ENCODE assay signal across 2 cellular contexts in genomic region chr15:35181538-35181937, GRCh38.
TF ChIP-seq lines count a peak whose summit lies in the region.

No MANE protein-coding gene starts in this region.

TF ChIP-seq in HCT116, 20 proteins besides CTCF, POLR2A, EP300 and RAD21 (continued from another document):
- TF ChIP-seq SIN3A (IDR thresholded peaks at IDR 0.05; ENCODE audit: low read depth) (no peak), REST (IDR thresholded peaks at IDR 0.05; ENCODE audit: low read depth) (no peak), FOSL1 (IDR thresholded peaks at IDR 0.05; ENCODE audit: low read depth) (no peak), EZH2 (IDR thresholded peaks at IDR 0.05) (no peak), ZNF274 (IDR thresholded peaks at IDR 0.05; ENCODE audit: low read depth, low read length) (no peak), JUND (IDR thresholded peaks at IDR 0.05) (no peak), TCF7L2 (IDR thresholded peaks at IDR 0.05; ENCODE audit: borderline replicate concordance, extremely low read depth, insufficient read depth, insufficient read length) (no peak), YY1 (IDR thresholded peaks at IDR 0.05; ENCODE audit: extremely low read depth, insufficient replicate concordance, low read depth, low read length) (no peak), SRF (IDR thresholded peaks at IDR 0.05; ENCODE audit: low read depth) (no peak), ZFX (IDR thresholded peaks at IDR 0.05) (no peak), EGR1 (IDR thresholded peaks at IDR 0.05; ENCODE audit: low read depth) (no peak), POLR2AphosphoS5 (IDR thresholded peaks at IDR 0.05; ENCODE audit: low read depth, low read length) (no peak), MAX (IDR thresholded peaks at IDR 0.05) (no peak), EZH2phosphoT487 (IDR thresholded peaks at IDR 0.05; ENCODE audit: borderline replicate concordance) (no peak)

TF ChIP-seq in WTC11, 78 proteins besides CTCF, POLR2A, EP300 and RAD21 (continued from another document):
- TF ChIP-seq ZNF281 (CRISPR knock-in tag; IDR thresholded peaks at IDR 0.05) (no peak), SOX15 (CRISPR knock-in tag; IDR thresholded peaks at IDR 0.05) (no peak), CBFB (CRISPR knock-in tag; IDR thresholded peaks at IDR 0.05; ENCODE audit: low read depth) (no peak), RELA (CRISPR knock-in tag; IDR thresholded peaks at IDR 0.05; ENCODE audit: borderline replicate concordance) (no peak), JUN (CRISPR knock-in tag; IDR thresholded peaks at IDR 0.05) (no peak), FOXJ3 (CRISPR knock-in tag; IDR thresholded peaks at IDR 0.05; ENCODE audit: borderline replicate concordance) (no peak), TP53 (CRISPR knock-in tag; IDR thresholded peaks at IDR 0.05) (no peak), ZBTB21 (CRISPR knock-in tag; IDR thresholded peaks at IDR 0.05; ENCODE audit: borderline replicate concordance) (no peak), NR3C1 (CRISPR knock-in tag; conservative IDR thresholded peaks at IDR 0.05; ENCODE audit: low read depth) (no peak), ELF4 (CRISPR knock-in tag; IDR thresholded peaks at IDR 0.05; ENCODE audit: low read depth) (no peak), ZSCAN18 (CRISPR knock-in tag; IDR thresholded peaks at IDR 0.05) (no peak), FOXK1 (CRISPR knock-in tag; IDR thresholded peaks at IDR 0.05) (no peak)
- TF ChIP-seq, protein P1, sequence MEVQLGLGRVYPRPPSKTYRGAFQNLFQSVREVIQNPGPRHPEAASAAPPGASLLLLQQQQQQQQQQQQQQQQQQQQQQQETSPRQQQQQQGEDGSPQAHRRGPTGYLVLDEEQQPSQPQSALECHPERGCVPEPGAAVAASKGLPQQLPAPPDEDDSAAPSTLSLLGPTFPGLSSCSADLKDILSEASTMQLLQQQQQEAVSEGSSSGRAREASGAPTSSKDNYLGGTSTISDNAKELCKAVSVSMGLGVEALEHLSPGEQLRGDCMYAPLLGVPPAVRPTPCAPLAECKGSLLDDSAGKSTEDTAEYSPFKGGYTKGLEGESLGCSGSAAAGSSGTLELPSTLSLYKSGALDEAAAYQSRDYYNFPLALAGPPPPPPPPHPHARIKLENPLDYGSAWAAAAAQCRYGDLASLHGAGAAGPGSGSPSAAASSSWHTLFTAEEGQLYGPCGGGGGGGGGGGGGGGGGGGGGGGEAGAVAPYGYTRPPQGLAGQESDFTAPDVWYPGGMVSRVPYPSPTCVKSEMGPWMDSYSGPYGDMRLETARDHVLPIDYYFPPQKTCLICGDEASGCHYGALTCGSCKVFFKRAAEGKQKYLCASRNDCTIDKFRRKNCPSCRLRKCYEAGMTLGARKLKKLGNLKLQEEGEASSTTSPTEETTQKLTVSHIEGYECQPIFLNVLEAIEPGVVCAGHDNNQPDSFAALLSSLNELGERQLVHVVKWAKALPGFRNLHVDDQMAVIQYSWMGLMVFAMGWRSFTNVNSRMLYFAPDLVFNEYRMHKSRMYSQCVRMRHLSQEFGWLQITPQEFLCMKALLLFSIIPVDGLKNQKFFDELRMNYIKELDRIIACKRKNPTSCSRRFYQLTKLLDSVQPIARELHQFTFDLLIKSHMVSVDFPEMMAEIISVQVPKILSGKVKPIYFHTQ (CRISPR knock-in tag; IDR thresholded peaks at IDR 0.05), result no peak
- TF ChIP-seq, protein P2, sequence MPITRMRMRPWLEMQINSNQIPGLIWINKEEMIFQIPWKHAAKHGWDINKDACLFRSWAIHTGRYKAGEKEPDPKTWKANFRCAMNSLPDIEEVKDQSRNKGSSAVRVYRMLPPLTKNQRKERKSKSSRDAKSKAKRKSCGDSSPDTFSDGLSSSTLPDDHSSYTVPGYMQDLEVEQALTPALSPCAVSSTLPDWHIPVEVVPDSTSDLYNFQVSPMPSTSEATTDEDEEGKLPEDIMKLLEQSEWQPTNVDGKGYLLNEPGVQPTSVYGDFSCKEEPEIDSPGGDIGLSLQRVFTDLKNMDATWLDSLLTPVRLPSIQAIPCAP (CRISPR knock-in tag; IDR thresholded peaks at IDR 0.05), result no peak
